ENCODE assay signal across 8 cellular contexts in genomic region chr4:13546855-13547562, GRCh38. TPM values are rescaled to one million over a fixed set of nuclear protein-coding genes. Genes with fewer than 3 reads are reported as not detected.
DNase-seq lines count a peak whose midpoint lies in the region; ATAC-seq and TF ChIP-seq lines count a peak whose summit lies in the region.

No MANE protein-coding gene starts in this region.

- TF ChIP-seq CTCF in kidney epithelial cell (IDR thresholded peaks at IDR 0.05; ENCODE audit: insufficient read depth, low read length, poor library complexity, severe bottlenecking) (no peak), tibial artery (IDR thresholded peaks at IDR 0.05) (no peak)

- POLR2A ChIA-PET in activated CD4-positive, alpha-beta memory T cell treated with anti-CD3 and anti-CD28 coated beads, Interleukin-2, amount 10 ng/mL, durations not matched to agents 7 days and 5 days (lab: Charles Lee) = no interaction called here

- H3K4me1 ChIP-seq in tibial artery = peaks cover 0 to 50% (median 36%) of the 10 kb centered on the region in 4 donors

- H3K27me3 ChIP-seq in kidney epithelial cell (ENCODE audit: control insufficient read depth, insufficient read depth, low read length) (peaks cover 67% of the 10 kb centered on the region), tibial artery (peaks cover 0 to 85% of the 10 kb centered on the region in 2 donors)

- ATAC-seq in left cardiac atrium (peak; percentile 5 to 12), HG02763 (IDR thresholded peaks at IDR 0.05; ENCODE audit: unreplicated experiment) (no peak)

- H3K9me3 ChIP-seq in tibial artery = peaks cover 0 to 15% (median 6%) of the 10 kb centered on the region in 3 donors

- H3K36me3 Mint-ChIP-seq in activated CD4-positive, alpha-beta memory T cell treated with anti-CD3 and anti-CD28 coated beads, Interleukin-2, amount 10 ng/mL, durations not matched to agents 7 days and 5 days (ENCODE audit: low read depth) = peaks cover 14% of the 10 kb centered on the region

- H3K27me3 Mint-ChIP-seq in activated CD4-positive, alpha-beta memory T cell treated with anti-CD3 and anti-CD28 coated beads, Interleukin-2, amount 10 ng/mL, durations not matched to agents 7 days and 5 days = peaks cover 65% of the 10 kb centered on the region

- H3K4me3 ChIP-seq in kidney epithelial cell (ENCODE audit: low read depth, low read length) (peak overlapping the region; percentile 12), tibial artery (peak overlapping the region; percentile 27 to 42)

- intact Hi-C loops in left cardiac atrium (cut with DNase I) (loop anchor here (5.0 to 10.0 kb wide), 2 partner anchors 695 to 812 kb away; no protein-coding TSS in a partner anchor), cardiac septum (cut with DNase I) (loop anchor here (5.0 kb wide), 1 partner anchor 815 kb away; no protein-coding TSS in a partner anchor), tibial artery (cut with DNase I; ENCODE audit: low total_unique reads) (loop anchor here (10.0 kb wide), 1 partner anchor 822 kb away; no protein-coding TSS in a partner anchor)

- DNase-seq in left cardiac atrium = no peak
- no peak for DNase-seq in cardiac septum (ENCODE audit: low spot score)
- DNase-seq in activated CD4-positive, alpha-beta memory T cell treated with anti-CD3 and anti-CD28 coated beads, Interleukin-2, amount 10 ng/mL, durations not matched to agents 7 days and 5 days = no peak
- DNase-seq in kidney epithelial cell (ENCODE audit: low read depth) = no peak
- no peak for DNase-seq in tibial artery
- DNase-seq in KBM-7 = no peak
- no peak for DNase-seq in globus pallidus (ENCODE audit: low spot score)

- in situ Hi-C loops in KBM-7 (cut with MboI; ENCODE audit: low pct_unique_long_range_greater_than_20kb, low sequenced_read_pairs) = loop anchor here (25.0 kb wide), 2 partner anchors 710 to 810 kb away; no protein-coding TSS in a partner anchor

- no peaks in the 10 kb centered on the region for H3K36me3 ChIP-seq in kidney epithelial cell (ENCODE audit: control insufficient read depth, insufficient read depth, low read length)
- no peaks in the 10 kb centered on the region for H3K36me3 ChIP-seq in tibial artery

- H3K4me3 Mint-ChIP-seq in activated CD4-positive, alpha-beta memory T cell treated with anti-CD3 and anti-CD28 coated beads, Interleukin-2, amount 10 ng/mL, durations not matched to agents 7 days and 5 days = peak overlapping the region; percentile 55

- H3K27ac ChIP-seq in tibial artery = no peak overlapping the region

- peaks cover 37% of the 10 kb centered on the region for H3K4me1 Mint-ChIP-seq in activated CD4-positive, alpha-beta memory T cell treated with anti-CD3 and anti-CD28 coated beads, Interleukin-2, amount 10 ng/mL, durations not matched to agents 7 days and 5 days

- no peaks in the 10 kb centered on the region for H3K9me3 Mint-ChIP-seq in activated CD4-positive, alpha-beta memory T cell treated with anti-CD3 and anti-CD28 coated beads, Interleukin-2, amount 10 ng/mL, durations not matched to agents 7 days and 5 days

- H3K27ac Mint-ChIP-seq in activated CD4-positive, alpha-beta memory T cell treated with anti-CD3 and anti-CD28 coated beads, Interleukin-2, amount 10 ng/mL, durations not matched to agents 7 days and 5 days = no peak overlapping the region

- CTCF ChIA-PET in activated CD4-positive, alpha-beta memory T cell treated with anti-CD3 and anti-CD28 coated beads, Interleukin-2, amount 10 ng/mL, durations not matched to agents 7 days and 5 days (lab: Charles Lee) = interaction anchor here (1.3 to 1.6 kb wide), 3 partner anchors 7 to 818 kb away, joined by 4 to 7 read pairs (median 4); no protein-coding TSS in a partner anchor

RNA-seq across cellular contexts. Expression of gene NKX3-2, which starts 2.7 kb away (rescaled TPM):
- total RNA-seq in left cardiac atrium (not detected), cardiac septum (0.30 TPM), kidney epithelial cell (not detected in 2 replicates)
- not detected for total RNA-seq in activated CD4-positive, alpha-beta memory T cell treated with anti-CD3 and anti-CD28 coated beads, Interleukin-2, amount 10 ng/mL, durations not matched to agents 7 days and 5 days
